Comparison of ENCODE assay signal across 19 cellular contexts in genomic region chr6:165890404-165890735, GRCh38.
"Had no signal": no experiment of that assay in that cellular context is flagged by ENCODE, and none has a peak within 500 bp of the region (broad histone marks: within the 10 kb centered on the region; RNA-seq: fewer than 3 reads in every experiment).

No MANE protein-coding gene starts in this region.

- ATAC-seq: foreskin keratinocyte; natural killer cell treated with Interleukin-12 subunit alpha and Interleukin-12 subunit beta and Interleukin-15 and Interleukin-18, amount 100 ng/mL, for 72 hours; psoas muscle had no signal

- H3K4me1 ChIP-seq: foreskin keratinocyte, heart left ventricle, psoas muscle, testis, upper lobe of right lung had no signal

- H3K4me3 ChIP-seq: coronary artery, heart left ventricle, psoas muscle, stomach, testis, upper lobe of right lung had no signal

- DNase-seq: activated CD8-positive, alpha-beta memory T cell treated with anti-CD3 and anti-CD28 coated beads, Interleukin-2, amount 50 U/mL, for 48 hours; activated gamma-delta T cell; activated T-cell treated with anti-CD3 and anti-CD28 coated beads, Interleukin-2, amount 50 U/mL, for 72 hours; central memory CD4-positive, alpha-beta T cell; foreskin keratinocyte; heart left ventricle; immature natural killer cell; occipital lobe; psoas muscle; stimulated activated CD4-positive, alpha-beta T cell treated with anti-CD3 and anti-CD28 coated beads, Interleukin-1b, Interleukin-23, amount 100 ng/mL, for 48 hours; stomach; upper lobe of right lung had no signal

- H3K27me3 ChIP-seq: foreskin keratinocyte, testis, upper lobe of right lung had no signal

- H3K9me3 ChIP-seq: psoas muscle, stomach, testis, upper lobe of right lung had no signal

- H3K4me3 Mint-ChIP-seq: activated CD4-positive, alpha-beta T cell treated with anti-CD3 and anti-CD28 coated beads for 36 hours; activated naive CD8-positive, alpha-beta T cell; activated T-cell treated with anti-CD3 and anti-CD28 coated beads, Interleukin-2, amount 50 U/mL, for 72 hours; brain; immature natural killer cell; natural killer cell treated with Interleukin-12 subunit alpha and Interleukin-12 subunit beta and Interleukin-15 and Interleukin-18, amount 100 ng/mL, for 72 hours had no signal

- H3K36me3 Mint-ChIP-seq: activated naive CD8-positive, alpha-beta T cell; immature natural killer cell; natural killer cell treated with Interleukin-12 subunit alpha and Interleukin-12 subunit beta and Interleukin-15 and Interleukin-18, amount 100 ng/mL, for 72 hours had no signal

- H3K9me3 Mint-ChIP-seq: activated T-cell treated with anti-CD3 and anti-CD28 coated beads, Interleukin-2, amount 50 U/mL, for 72 hours; natural killer cell treated with Interleukin-12 subunit alpha and Interleukin-12 subunit beta and Interleukin-15 and Interleukin-18, amount 100 ng/mL, for 72 hours had no signal

- H3K4me1 Mint-ChIP-seq: activated CD4-positive, alpha-beta T cell treated with anti-CD3 and anti-CD28 coated beads for 36 hours had no signal

- H3K27ac Mint-ChIP-seq: activated CD4-positive, alpha-beta T cell treated with anti-CD3 and anti-CD28 coated beads for 36 hours; activated naive CD8-positive, alpha-beta T cell; activated T-cell treated with anti-CD3 and anti-CD28 coated beads, Interleukin-2, amount 50 U/mL, for 72 hours; brain; immature natural killer cell; natural killer cell treated with Interleukin-12 subunit alpha and Interleukin-12 subunit beta and Interleukin-15 and Interleukin-18, amount 100 ng/mL, for 72 hours had no signal

- H3K36me3 ChIP-seq: heart left ventricle, stomach, upper lobe of right lung, WERI-Rb-1 had no signal

- H3K27ac ChIP-seq: coronary artery, foreskin keratinocyte, heart left ventricle, psoas muscle, stomach, testis, upper lobe of right lung, WERI-Rb-1 had no signal
